In the genomic region with DNA sequence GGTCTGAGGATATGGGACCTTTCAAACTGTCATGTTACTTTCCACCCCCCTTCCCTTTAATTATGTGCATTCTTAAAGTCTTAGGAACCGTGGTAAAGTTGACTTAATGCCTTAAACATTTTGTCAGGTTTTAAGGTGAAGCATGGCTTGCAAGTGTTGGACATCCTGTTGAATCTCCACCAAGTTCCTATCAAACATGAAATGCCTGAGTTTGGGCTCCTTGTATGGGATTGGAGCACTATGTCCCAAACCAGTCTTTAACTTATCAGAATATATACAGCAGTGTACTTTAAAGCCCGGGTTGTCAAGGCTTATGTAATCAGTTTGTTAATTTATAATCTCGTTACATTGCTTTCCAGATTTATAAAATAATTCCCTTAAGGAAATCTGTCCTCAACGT, we compare ENCODE assay signal across 8 cellular contexts. TPM values are rescaled to one million over a fixed set of nuclear protein-coding genes. Genes with fewer than 3 reads are reported as not detected.
DNase-seq lines count a peak whose midpoint lies in the region; ATAC-seq, FAIRE-seq and TF ChIP-seq lines count a peak whose summit lies in the region.

No MANE protein-coding gene starts in this region.

- peak overlapping the region; percentile 73 for H3K4me3 ChIP-seq in OCI-LY7 (ENCODE audit: low read depth, low read length, poor library complexity, severe bottlenecking)
- peak overlapping the region; percentile 60 to 100 (median 99) for H3K4me3 ChIP-seq in endothelial cell of umbilical vein (replicated peaks in 1 of 3; ENCODE audit: insufficient read depth in 1 of 3, low read depth in 1 of 3, low read length in 3 of 3)
- H3K4me3 ChIP-seq in pancreas, result peak overlapping the region; percentile 13 to 63 (median 46)

- peaks cover 32% of the 10 kb centered on the region for H4K20me1 ChIP-seq in OCI-LY7 (ENCODE audit: insufficient read depth, low read length)
- H4K20me1 ChIP-seq in endothelial cell of umbilical vein (replicated peaks; ENCODE audit: control insufficient read depth, extremely low read depth, insufficient read depth, low read length), result peaks cover 9% of the 10 kb centered on the region

- BruUV-seq in OCI-LY7 (replicated peaks; lab: Mats Ljungman, UMichigan) (TSS peak; percentile 59), endothelial cell of umbilical vein (replicated peaks; lab: Mats Ljungman, UMichigan) (TSS peak; percentile 46)

- CTCF ChIA-PET in OCI-LY7 (lab: Charles Lee; ENCODE audit: unreplicated experiment), result no interaction called here
- CTCF ChIA-PET in endothelial cell of umbilical vein (lab: Charles Lee), result interaction anchor here (0.8 to 3.5 kb wide), 5 partner anchors 40 to 216 kb away, joined by 3 to 45 read pairs (median 20); no protein-coding TSS in a partner anchor

- no peaks in the 10 kb centered on the region for H3K9me1 ChIP-seq in endothelial cell of umbilical vein (replicated peaks; ENCODE audit: control insufficient read depth, extremely low read depth, insufficient read depth, low read length)

- 2 to 3% methylated on average over 4 of the region's 4 CpGs for WGBS in pancreas, 2 donors

- ATAC-seq in pancreas, result peak in 1 of 4 donors; percentile 6
- ATAC-seq in HG02678 (IDR thresholded peaks at IDR 0.05; ENCODE audit: unreplicated experiment), result no peak

- H3K27me3 ChIP-seq in endothelial cell of umbilical vein (ENCODE audit: control insufficient read depth in 2 of 2, insufficient read depth in 2 of 2, low read length in 2 of 2) (no peaks in the 10 kb centered on the region), pancreas (no peaks in the 10 kb centered on the region)

- no peak overlapping the region for H2AFZ ChIP-seq in OCI-LY7 (ENCODE audit: low read length)
- H2AFZ ChIP-seq in endothelial cell of umbilical vein (ENCODE audit: low read depth, low read length), result no peak overlapping the region

- TF ChIP-seq CTCF in OCI-LY7 (conservative IDR thresholded peaks at IDR 0.05; ENCODE audit: low read length), result no peak
- TF ChIP-seq CTCF in endothelial cell of umbilical vein (IDR thresholded peaks at IDR 0.05; ENCODE audit: extremely low read depth in 1 of 2, insufficient read depth in 1 of 2, low read depth in 1 of 2, low read length in 2 of 2), result no peak
- no peak for TF ChIP-seq CTCF in pancreas (IDR thresholded peaks at IDR 0.05)

- intact Hi-C loops in OCI-LY7 (cut with micrococcal nuclease; ENCODE audit: unreplicated experiment), result loop anchor here (2.0 kb wide), 1 partner anchor 41 kb away; no protein-coding TSS in a partner anchor
- intact Hi-C loops in endothelial cell of umbilical vein (cut with micrococcal nuclease), result loop anchor here (2.0 to 10.0 kb wide), 4 partner anchors 323 to 950 kb away; a partner anchor contains a TSS
- intact Hi-C loops in pancreas (cut with DNase I), result no loop called here

- H3K27ac ChIP-seq in OCI-LY7 (ENCODE audit: low read depth, low read length, poor library complexity, severe bottlenecking) (no peak overlapping the region), endothelial cell of umbilical vein (ENCODE audit: insufficient read depth, low read depth, low read length) (peak overlapping the region; percentile 100), pancreas (peak overlapping the region; percentile 47 to 82 (median 72))

- H3K4me2 ChIP-seq in OCI-LY7 (ENCODE audit: low read length), result peak overlapping the region; percentile 89
- H3K4me2 ChIP-seq in endothelial cell of umbilical vein (ENCODE audit: insufficient read depth, low read length), result peak overlapping the region; percentile 95

- H3K4me1 ChIP-seq in OCI-LY7 (ENCODE audit: insufficient read depth, low read length, poor library complexity, severe bottlenecking), result peaks cover 37% of the 10 kb centered on the region
- H3K4me1 ChIP-seq in endothelial cell of umbilical vein (ENCODE audit: control insufficient read depth, extremely low read depth, insufficient read depth, low read length), result peaks cover 55% of the 10 kb centered on the region
- peaks cover 10 to 38% (median 35%) of the 10 kb centered on the region in 3 donors for H3K4me1 ChIP-seq in pancreas

- FAIRE-seq in endothelial cell of umbilical vein (lab: Jason Lieb, UNC), result no peak
- FAIRE-seq in pancreas (lab: Jason Lieb, UNC), result no peak

- dilution Hi-C loops in endothelial cell of umbilical vein (cut with MboI; ENCODE audit: extremely low pct_ligation_motif_present, low sequenced_read_pairs), result no loop called here

- H3K9me3 ChIP-seq in OCI-LY7 (ENCODE audit: low read length), result no peaks in the 10 kb centered on the region
- no peaks in the 10 kb centered on the region for H3K9me3 ChIP-seq in endothelial cell of umbilical vein (replicated peaks; ENCODE audit: control insufficient read depth, insufficient read depth, low read length)
- no peaks in the 10 kb centered on the region for H3K9me3 ChIP-seq in pancreas

- H3K36me3 ChIP-seq in OCI-LY7 (ENCODE audit: insufficient read depth, low read length), result peaks cover 8% of the 10 kb centered on the region; the same call in 1 of the 2 replicates
- H3K36me3 ChIP-seq in endothelial cell of umbilical vein (ENCODE audit: control insufficient read depth in 2 of 2, extremely low read depth in 1 of 2, insufficient read depth in 2 of 2, low read length in 2 of 2), result peaks cover 0 to 14% of the 10 kb centered on the region in 2 experiments
- H3K36me3 ChIP-seq in pancreas, result no peaks in the 10 kb centered on the region

- POLR2A ChIA-PET in OCI-LY7 (lab: Charles Lee), result interaction anchor here (1.0 kb wide), 1 partner anchor 9 kb away, joined by 4 read pairs; no protein-coding TSS in a partner anchor
- POLR2A ChIA-PET in endothelial cell of umbilical vein (lab: Charles Lee), result no interaction called here

- DNase-seq in ELF-1 (ENCODE audit: low read depth, low spot score) (peak; percentile 2), OCI-LY7 (ENCODE audit: low spot score) (peak; percentile 10), endothelial cell of umbilical vein (ENCODE audit: low read depth, low spot score) (peak; percentile 33), pancreas (no peak), NOMO-1 (lab: John Stamatoyannopoulos, UW; ENCODE audit: unreplicated experiment in 2 of 2) (no peak), HUDEP-2 (lab: John Stamatoyannopoulos, UW; ENCODE audit: unreplicated experiment in 76 of 76) (no peak), NOMO-1 treated with dmso at 0.1 percent for 144 hours (lab: John Stamatoyannopoulos, UW; ENCODE audit: unreplicated experiment) (no peak)

- peak overlapping the region; percentile 100 for H3K9ac ChIP-seq in endothelial cell of umbilical vein (replicated peaks; ENCODE audit: extremely low read depth, insufficient read depth, low read length)

- H3K79me2 ChIP-seq in OCI-LY7 (ENCODE audit: insufficient read depth, low read depth, low read length) (peaks cover 36% of the 10 kb centered on the region), endothelial cell of umbilical vein (ENCODE audit: control insufficient read depth, insufficient read depth, low read length) (peaks cover 59% of the 10 kb centered on the region)

- H3K9me2 ChIP-seq in OCI-LY7 (ENCODE audit: insufficient read depth, low read length), result no peaks in the 10 kb centered on the region

- TF ChIP-seq POLR2A in endothelial cell of umbilical vein (IDR thresholded peaks at IDR 0.05; ENCODE audit: low read depth, low read length), result no peak

TF ChIP-seq in endothelial cell of umbilical vein, 7 proteins besides CTCF, POLR2A, EP300 and RAD21:
- TF ChIP-seq FOS (IDR thresholded peaks at IDR 0.05; ENCODE audit: borderline replicate concordance, insufficient read depth, low read length), result no peak
- no peak for TF ChIP-seq GATA2 (IDR thresholded peaks at IDR 0.05; ENCODE audit: insufficient read depth, insufficient read length, low read depth, low read length)
- TF ChIP-seq EZH2 (IDR thresholded peaks at IDR 0.05; ENCODE audit: borderline replicate concordance, low read depth, low read length, severe bottlenecking), result no peak
- TF ChIP-seq MYC (IDR thresholded peaks at IDR 0.05; ENCODE audit: low read depth, low read length), result no peak
- TF ChIP-seq POLR2AphosphoS5 (IDR thresholded peaks at IDR 0.05; ENCODE audit: insufficient read depth, low read depth, low read length), result no peak
- TF ChIP-seq, protein P1, sequence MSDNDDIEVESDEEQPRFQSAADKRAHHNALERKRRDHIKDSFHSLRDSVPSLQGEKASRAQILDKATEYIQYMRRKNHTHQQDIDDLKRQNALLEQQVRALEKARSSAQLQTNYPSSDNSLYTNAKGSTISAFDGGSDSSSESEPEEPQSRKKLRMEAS (IDR thresholded peaks at IDR 0.05; ENCODE audit: insufficient read depth, insufficient read length), result no peak
- TF ChIP-seq JUN (IDR thresholded peaks at IDR 0.05; ENCODE audit: borderline replicate concordance, insufficient read depth, insufficient read length, low read depth), result no peak

RNA-seq across cellular contexts. Expression of a gene that starts 1.2 kb away (rescaled TPM):
- total RNA-seq in OCI-LY7 (2014; rRNA removed; shearing (Covaris generic)), result 13.2 and 15.5 TPM in 2 replicates
- total RNA-seq in OCI-LY7 (2022) (15.5 and 16.3 TPM in 2 replicates), endothelial cell of umbilical vein (99.9 and 108 TPM in 2 replicates), pancreas (10 to 100 TPM; 14.4 to 24.2 (median 18.2) TPM)
- polyA plus RNA-seq in endothelial cell of umbilical vein (33.3 and 43.3 TPM in 2 replicates), pancreas (10 to 100 TPM in 1 of 2 donors, 1 to 10 TPM in 1; 6.3 to 13.5 TPM)
- 40.3 and 42.6 TPM in 2 replicates for polyA plus RNA-seq in endothelial cell of umbilical vein (2011; cell fraction: cytosol; rRNA removed)
- polyA plus RNA-seq in endothelial cell of umbilical vein (2011; cell fraction: nucleus; rRNA removed), result 143 and 154 TPM in 2 replicates
- polyA plus RNA-seq in endothelial cell of umbilical vein (2012), result 80.0 and 80.4 TPM in 2 replicates
- polyA minus RNA-seq in endothelial cell of umbilical vein, result 180 TPM in 2 replicates
- polyA minus RNA-seq in endothelial cell of umbilical vein (2011; cell fraction: cytosol; rRNA and poly(A)+ RNA removed), result 16.0 TPM
- polyA minus RNA-seq in endothelial cell of umbilical vein (2011; cell fraction: nucleus; rRNA and poly(A)+ RNA removed), result 201 and 233 TPM in 2 replicates

Comparison
In these comparisons a context has a peak if more than half of its experiments do, and no peak if none do; other contexts are left out.
1. DNase-seq: peak in ELF-1 (single experiment), OCI-LY7 (single experiment) and endothelial cell of umbilical vein (single experiment); none in pancreas (0 of 6), NOMO-1 (0 of 2), HUDEP-2 (0 of 76) and NOMO-1 treated with dmso at 0.1 percent for 144 hours (single experiment).
2. H3K4me3 ChIP-seq: peak in every context shown above with its lines; median percentile 99 in endothelial cell of umbilical vein; 73 in OCI-LY7; 46 in pancreas.
3. intact Hi-C loops: an anchor here in OCI-LY7 (2.0 kb wide) and endothelial cell of umbilical vein (2.0 to 10.0 kb wide); none called in pancreas.